Comparison of ENCODE assay signal across 1 cellular context in the genomic region with DNA sequence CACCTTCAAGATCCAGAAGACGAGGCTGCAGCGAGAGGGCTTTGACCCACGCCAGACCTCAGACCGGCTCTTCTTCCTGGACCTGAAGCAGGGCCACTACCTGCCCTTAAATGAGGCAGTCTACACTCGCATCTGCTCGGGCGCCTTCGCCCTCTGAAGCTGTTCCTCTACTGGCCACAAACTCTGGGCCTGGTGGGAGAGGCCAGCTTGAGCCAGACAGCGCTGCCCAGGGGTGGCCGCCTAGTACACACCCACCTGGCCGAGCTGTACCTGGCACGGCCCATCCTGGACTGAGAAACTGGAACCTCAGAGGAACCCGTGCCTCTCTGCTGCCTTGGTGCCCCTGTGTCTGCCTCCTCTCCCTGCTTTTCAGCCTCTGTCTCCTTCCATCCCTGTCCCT.
TF ChIP-seq lines count a peak whose summit lies in the region.

No MANE protein-coding gene starts in this region.

TF ChIP-seq in IMR-90, 13 proteins besides CTCF, POLR2A, EP300 and RAD21:
- no peak for TF ChIP-seq SMC3 (IDR thresholded peaks at IDR 0.05; ENCODE audit: low read depth, low read length)
- TF ChIP-seq CEBPB (IDR thresholded peaks at IDR 0.05; ENCODE audit: low read depth, low read length), result no peak
- no peak for TF ChIP-seq RFX5 (IDR thresholded peaks at IDR 0.05; ENCODE audit: low read depth, low read length)
- no peak for TF ChIP-seq BHLHE40 (IDR thresholded peaks at IDR 0.05; ENCODE audit: low read depth, low read length)
- no peak for TF ChIP-seq FOS (IDR thresholded peaks at IDR 0.05; ENCODE audit: low read depth, low read length)
- no peak for TF ChIP-seq CHD1 (IDR thresholded peaks at IDR 0.05; ENCODE audit: low read depth, low read length)
- TF ChIP-seq MAFK (IDR thresholded peaks at IDR 0.05; ENCODE audit: low read depth, low read length), result no peak
- no peak for TF ChIP-seq NFE2L2 (IDR thresholded peaks at IDR 0.05; ENCODE audit: low read depth, low read length)
- TF ChIP-seq MXI1 (IDR thresholded peaks at IDR 0.05; ENCODE audit: borderline replicate concordance, low read depth, low read length), result no peak
- TF ChIP-seq, protein P1, sequence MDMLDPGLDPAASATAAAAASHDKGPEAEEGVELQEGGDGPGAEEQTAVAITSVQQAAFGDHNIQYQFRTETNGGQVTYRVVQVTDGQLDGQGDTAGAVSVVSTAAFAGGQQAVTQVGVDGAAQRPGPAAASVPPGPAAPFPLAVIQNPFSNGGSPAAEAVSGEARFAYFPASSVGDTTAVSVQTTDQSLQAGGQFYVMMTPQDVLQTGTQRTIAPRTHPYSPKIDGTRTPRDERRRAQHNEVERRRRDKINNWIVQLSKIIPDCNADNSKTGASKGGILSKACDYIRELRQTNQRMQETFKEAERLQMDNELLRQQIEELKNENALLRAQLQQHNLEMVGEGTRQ (IDR thresholded peaks at IDR 0.05; ENCODE audit: low read depth, low read length), result no peak
- no peak for TF ChIP-seq MAZ (IDR thresholded peaks at IDR 0.05; ENCODE audit: borderline replicate concordance, low read depth, low read length)
- TF ChIP-seq, protein P2, sequence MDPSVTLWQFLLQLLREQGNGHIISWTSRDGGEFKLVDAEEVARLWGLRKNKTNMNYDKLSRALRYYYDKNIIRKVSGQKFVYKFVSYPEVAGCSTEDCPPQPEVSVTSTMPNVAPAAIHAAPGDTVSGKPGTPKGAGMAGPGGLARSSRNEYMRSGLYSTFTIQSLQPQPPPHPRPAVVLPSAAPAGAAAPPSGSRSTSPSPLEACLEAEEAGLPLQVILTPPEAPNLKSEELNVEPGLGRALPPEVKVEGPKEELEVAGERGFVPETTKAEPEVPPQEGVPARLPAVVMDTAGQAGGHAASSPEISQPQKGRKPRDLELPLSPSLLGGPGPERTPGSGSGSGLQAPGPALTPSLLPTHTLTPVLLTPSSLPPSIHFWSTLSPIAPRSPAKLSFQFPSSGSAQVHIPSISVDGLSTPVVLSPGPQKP (IDR thresholded peaks at IDR 0.05; ENCODE audit: borderline replicate concordance, low read depth, low read length), result no peak
- no peak for TF ChIP-seq RCOR1 (IDR thresholded peaks at IDR 0.05; ENCODE audit: insufficient replicate concordance, low read length)
